ENCODE assay signal across 18 cellular contexts in the genomic region with DNA sequence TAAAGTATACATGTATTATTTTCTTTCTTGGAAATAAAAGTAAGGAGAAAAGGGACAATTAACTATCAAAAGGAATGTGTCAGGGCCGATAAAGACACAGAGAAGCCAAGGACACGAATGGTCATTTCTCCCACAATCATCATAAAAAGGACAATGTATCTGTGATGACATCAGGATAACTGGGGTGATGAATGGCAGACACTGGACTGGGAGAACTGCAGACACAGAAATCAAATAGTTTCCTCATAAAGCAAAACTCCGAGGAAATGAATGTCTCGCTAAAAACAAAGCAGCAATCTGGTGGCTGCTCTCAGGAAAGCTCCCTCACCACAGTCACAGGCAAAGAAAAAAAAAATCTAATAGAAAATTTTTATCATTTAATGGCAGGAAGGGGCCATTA.
A peak's percentile ranks its signal among the peaks of the same experiment; 100 is the strongest.
DNase-seq lines count a peak whose midpoint lies in the region; ATAC-seq lines count a peak whose summit lies in the region.
"Had no signal": no experiment of that assay in that cellular context is flagged by ENCODE, and none has a peak within 500 bp of the region (broad histone marks: within the 10 kb centered on the region; RNA-seq: fewer than 3 reads in every experiment).

No MANE protein-coding gene starts in this region.

- no peaks in the 10 kb centered on the region for H3K4me1 Mint-ChIP-seq in immature natural killer cell
- H3K4me1 Mint-ChIP-seq: CD4-positive, CD25-positive, alpha-beta regulatory T cell had no signal

- H3K9me3 Mint-ChIP-seq in immature natural killer cell, result no peaks in the 10 kb centered on the region
- H3K9me3 Mint-ChIP-seq: CD4-positive, CD25-positive, alpha-beta regulatory T cell; CD8-positive, alpha-beta T cell; GM23338; H9 had no signal

- H3K27ac Mint-ChIP-seq in immature natural killer cell, result no peak overlapping the region
- H3K27ac Mint-ChIP-seq: CD4-positive, CD25-positive, alpha-beta regulatory T cell; CD8-positive, alpha-beta T cell; GM23338; H9 had no signal

- DNase-seq in SK-N-DZ (ENCODE audit: low spot score), result peak; percentile 86
- peak; percentile 23 for DNase-seq in amniotic epithelial cell (ENCODE audit: low read depth)
- peak; percentile 7 for DNase-seq in left kidney (ENCODE audit: low read depth, low spot score)
- DNase-seq in immature natural killer cell, result no peak
- DNase-seq in NCI-H187 treated with DMSO at 0.1 percent for 48 hours (lab: John Stamatoyannopoulos, UW), result no peak
- DNase-seq: 8988T; ACHN; Caco-2; CD4-positive, CD25-positive, alpha-beta regulatory T cell; CD8-positive, alpha-beta T cell; DMS153; DND-41; H9 had no signal

- H3K27me3 Mint-ChIP-seq in immature natural killer cell (ENCODE audit: low read depth in 3 of 3), result peaks cover 0 to 11% (median 2%) of the 10 kb centered on the region in 3 donors

- H3K4me3 Mint-ChIP-seq in immature natural killer cell, result no peak overlapping the region
- H3K4me3 Mint-ChIP-seq: CD8-positive, alpha-beta T cell; GM23338; H9 had no signal

- no peaks in the 10 kb centered on the region for H3K36me3 Mint-ChIP-seq in immature natural killer cell
- H3K36me3 Mint-ChIP-seq: CD4-positive, CD25-positive, alpha-beta regulatory T cell; CD8-positive, alpha-beta T cell had no signal

- ATAC-seq in HG03039 (IDR thresholded peaks at IDR 0.05; ENCODE audit: unreplicated experiment) (no peak), GM21447 (IDR thresholded peaks at IDR 0.05; ENCODE audit: unreplicated experiment) (no peak)
- ATAC-seq: A549; CD8-positive, alpha-beta T cell; GM23338; HCT116 had no signal

Comparison
In these comparisons a context has a peak if more than half of its experiments do, and no peak if none do; other contexts are left out.
1. DNase-seq: peak in SK-N-DZ (single experiment), amniotic epithelial cell (single experiment) and left kidney (single experiment); none in immature natural killer cell (0 of 3) and NCI-H187 treated with DMSO at 0.1 percent for 48 hours (single experiment).